In the genomic region with DNA sequence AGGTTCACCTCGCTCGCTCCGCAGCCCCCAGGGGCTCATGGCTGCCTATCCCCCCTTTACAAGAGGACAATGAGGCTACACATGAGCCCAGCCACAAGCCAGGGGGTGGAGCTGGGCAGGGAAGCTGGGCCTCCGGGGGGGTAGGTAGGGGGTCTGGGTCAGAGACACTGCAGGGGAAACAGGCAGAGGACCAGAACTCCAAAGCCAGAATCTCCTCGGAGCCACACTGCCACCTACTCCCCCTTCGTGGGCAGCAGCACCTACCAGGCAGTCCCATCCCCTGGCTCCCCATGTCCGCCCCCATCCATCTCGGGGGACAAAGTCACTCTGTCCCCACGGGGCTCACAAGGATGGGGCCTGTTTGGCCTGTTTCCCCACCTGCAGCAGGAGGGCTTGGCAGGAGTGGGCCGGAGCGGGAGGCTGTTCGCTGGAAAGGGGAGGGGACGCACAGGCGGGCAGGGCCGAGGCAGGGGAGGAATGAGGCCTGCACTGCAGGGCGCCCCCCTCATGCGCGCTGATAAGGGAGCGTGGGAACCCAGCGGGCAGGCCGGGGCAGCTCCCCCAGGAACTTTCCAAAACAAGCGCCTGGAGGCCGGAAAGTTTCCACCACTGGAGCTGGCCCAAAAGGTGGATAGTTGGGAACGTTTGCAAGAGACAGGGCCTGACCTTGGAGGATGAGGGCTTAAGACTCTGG, we compare ENCODE assay signal across 9 cellular contexts. TPM values are rescaled to one million over a fixed set of nuclear protein-coding genes. Genes with fewer than 3 reads are reported as not detected.
DNase-seq lines count a peak whose midpoint lies in the region; ATAC-seq and TF ChIP-seq lines count a peak whose summit lies in the region.
"Had no signal": no experiment of that assay in that cellular context is flagged by ENCODE, and none has a peak within 500 bp of the region (broad histone marks: within the 10 kb centered on the region; RNA-seq: fewer than 3 reads in every experiment).

No MANE protein-coding gene starts in this region.

- H3K36me3 ChIP-seq in NT2/D1 (ENCODE audit: insufficient read depth, insufficient read length, low read length) (peaks cover 28% of the 10 kb centered on the region), endodermal cell (ENCODE audit: control insufficient read depth, insufficient read depth, low read length) (peaks cover 3% of the 10 kb centered on the region)

- ATAC-seq in activated T-helper 17 cell treated with anti-CD3 and anti-CD28 coated beads, Interleukin-2, amount 50 U/mL, for 72 hours (replicated peaks), result no peak
- ATAC-seq in HG02840 (IDR thresholded peaks at IDR 0.05; ENCODE audit: low FRiP score, unreplicated experiment), result no peak

- TF ChIP-seq CTCF in endodermal cell (conservative IDR thresholded peaks at IDR 0.05), result no peak
- TF ChIP-seq CTCF in nephron progenitor cell (IDR thresholded peaks at IDR 0.05), result no peak

- H3K27ac Mint-ChIP-seq in endodermal cell (peak overlapping the region; percentile 93), nephron progenitor cell (peak overlapping the region; percentile 94)
- H3K27ac Mint-ChIP-seq in activated T-helper 17 cell treated with anti-CD3 and anti-CD28 coated beads, Interleukin-2, amount 50 U/mL, for 72 hours, result no peak overlapping the region

- peak overlapping the region; percentile 92 for H3K27ac ChIP-seq in endodermal cell (ENCODE audit: low read depth, low read length)

- DNase-seq in AG08395 (ENCODE audit: low spot score) (peak; percentile 45), NT2/D1 (ENCODE audit: low read depth, low spot score) (no peak), endodermal cell (peak; percentile 92), nephron progenitor cell (peak; percentile 58), NCI-H146 (lab: John Stamatoyannopoulos, UW) (no peak), RPMI8226 (no peak)
- DNase-seq: activated effector memory CD4-positive, alpha-beta T cell treated with Interleukin-2 at 50 U/mL for 16 hours had no signal

- H3K27me3 ChIP-seq in NT2/D1 (ENCODE audit: insufficient read depth, insufficient read length) (no peaks in the 10 kb centered on the region), endodermal cell (ENCODE audit: control insufficient read depth, insufficient read depth, low read length, poor library complexity, severe bottlenecking) (no peaks in the 10 kb centered on the region)

- H3K4me3 ChIP-seq in NT2/D1 (ENCODE audit: insufficient read length, low read depth), result peak overlapping the region; percentile 41
- peak overlapping the region; percentile 53 for H3K4me3 ChIP-seq in endodermal cell (ENCODE audit: low read length)

- H3K4me1 Mint-ChIP-seq in endodermal cell (peaks cover 13% of the 10 kb centered on the region), nephron progenitor cell (peaks cover 63% of the 10 kb centered on the region)
- H3K4me1 Mint-ChIP-seq in activated T-helper 17 cell treated with anti-CD3 and anti-CD28 coated beads, Interleukin-2, amount 50 U/mL, for 72 hours, result peaks cover 8% of the 10 kb centered on the region

- H3K9ac ChIP-seq in NT2/D1 (ENCODE audit: insufficient read length, low read depth) (peak overlapping the region; percentile 94), endodermal cell (ENCODE audit: extremely low read depth, low read length, poor library complexity, severe bottlenecking) (peak overlapping the region; percentile 67)

- H3K4me3 Mint-ChIP-seq in endodermal cell (peak overlapping the region; percentile 63), nephron progenitor cell (peak overlapping the region; percentile 66)
- H3K4me3 Mint-ChIP-seq in activated T-helper 17 cell treated with anti-CD3 and anti-CD28 coated beads, Interleukin-2, amount 50 U/mL, for 72 hours, result no peak overlapping the region

- WGBS in endodermal cell (ENCODE audit: insufficient coverage in 1 of 2, insufficient read length in 1 of 2), 2 experiments, result 10 to 21% methylated on average over 12 to 24 of the region's 24 CpGs

- no peaks in the 10 kb centered on the region for H3K9me3 ChIP-seq in NT2/D1 (ENCODE audit: insufficient read depth, low read length)
- H3K9me3 ChIP-seq in endodermal cell (ENCODE audit: control insufficient read depth, low read length), result no peaks in the 10 kb centered on the region

- H3K36me3 Mint-ChIP-seq in endodermal cell (ENCODE audit: low read depth) (peaks cover 14% of the 10 kb centered on the region), nephron progenitor cell (ENCODE audit: low read depth) (peaks cover 17% of the 10 kb centered on the region)
- H3K36me3 Mint-ChIP-seq in activated T-helper 17 cell treated with anti-CD3 and anti-CD28 coated beads, Interleukin-2, amount 50 U/mL, for 72 hours (ENCODE audit: low read depth), result peaks cover 26% of the 10 kb centered on the region

- peaks cover 3% of the 10 kb centered on the region for H3K9me3 Mint-ChIP-seq in endodermal cell
- no peaks in the 10 kb centered on the region for H3K9me3 Mint-ChIP-seq in nephron progenitor cell
- peaks cover 5% of the 10 kb centered on the region for H3K9me3 Mint-ChIP-seq in activated T-helper 17 cell treated with anti-CD3 and anti-CD28 coated beads, Interleukin-2, amount 50 U/mL, for 72 hours

- H3K4me1 ChIP-seq in NT2/D1 (ENCODE audit: insufficient read depth, insufficient read length), result peaks cover 42% of the 10 kb centered on the region
- H3K4me1 ChIP-seq in endodermal cell (ENCODE audit: control insufficient read depth, insufficient read depth, low read length), result peaks cover 15% of the 10 kb centered on the region

- H3K27me3 Mint-ChIP-seq in endodermal cell (ENCODE audit: insufficient read depth) (peaks cover 3% of the 10 kb centered on the region), nephron progenitor cell (ENCODE audit: low read depth, poor library complexity) (peaks cover 8% of the 10 kb centered on the region)
- H3K27me3 Mint-ChIP-seq in activated T-helper 17 cell treated with anti-CD3 and anti-CD28 coated beads, Interleukin-2, amount 50 U/mL, for 72 hours, result no peaks in the 10 kb centered on the region

RNA-seq across cellular contexts. Expression of gene ISYNA1, which starts 0.5 kb away (rescaled TPM):
- total RNA-seq in endodermal cell, result 100 to 1,000 TPM; 156 to 212 TPM
- 502 TPM for polyA plus RNA-seq in endodermal cell (2013, experiment 1 of 2)
- polyA plus RNA-seq in endodermal cell (2013, experiment 2 of 2), result 458 TPM
- total RNA-seq in activated T-helper 17 cell treated with anti-CD3 and anti-CD28 coated beads, Interleukin-2, amount 50 U/mL, for 72 hours, result 10 to 100 TPM; 15.9 to 22.0 TPM

RNA-seq across cellular contexts. Expression of gene SSBP4, which starts 19.3 kb away (rescaled TPM):
- total RNA-seq in endodermal cell, result 10 to 100 TPM; 35.9 to 43.5 TPM
- polyA plus RNA-seq in endodermal cell (2013, experiment 1 of 2), result 154 TPM
- 157 TPM for polyA plus RNA-seq in endodermal cell (2013, experiment 2 of 2)
- total RNA-seq in activated T-helper 17 cell treated with anti-CD3 and anti-CD28 coated beads, Interleukin-2, amount 50 U/mL, for 72 hours, result 100 to 1,000 TPM in 1 of 2 donors, 10 to 100 TPM in 1; 73.8 to 169 TPM

RNA-seq across cellular contexts. Expression of gene LRRC25, which starts 41.1 kb away (rescaled TPM):
- not detected for total RNA-seq in endodermal cell
- 0.21 TPM for polyA plus RNA-seq in endodermal cell (2013, experiment 1 of 2)
- 0.21 TPM for polyA plus RNA-seq in endodermal cell (2013, experiment 2 of 2)
- not detected for total RNA-seq in activated T-helper 17 cell treated with anti-CD3 and anti-CD28 coated beads, Interleukin-2, amount 50 U/mL, for 72 hours

RNA-seq across cellular contexts. Expression of gene GDF15, which starts 52.5 kb away (rescaled TPM):
- total RNA-seq in endodermal cell, result 1 to 10 TPM in 1 of 2 donors, under 1 TPM in 1; 0.90 to 2.2 TPM
- 15.5 TPM for polyA plus RNA-seq in endodermal cell (2013, experiment 1 of 2)
- polyA plus RNA-seq in endodermal cell (2013, experiment 2 of 2), result 18.2 TPM
- total RNA-seq in activated T-helper 17 cell treated with anti-CD3 and anti-CD28 coated beads, Interleukin-2, amount 50 U/mL, for 72 hours, result under 1 TPM; 0.45 to 0.50 TPM

Comparison
In these comparisons a context has a peak if more than half of its experiments do, and no peak if none do; other contexts are left out.
1. DNase-seq: peak in AG08395 (single experiment), endodermal cell (single experiment) and nephron progenitor cell (single experiment); none in NT2/D1 (single experiment), NCI-H146 (single experiment) and RPMI8226 (single experiment).
2. RNA of gene ISYNA1, which starts 0.5 kb away (total RNA-seq): 156 to 212 TPM in endodermal cell; 15.9 to 22.0 TPM in activated T-helper 17 cell treated with anti-CD3 and anti-CD28 coated beads, Interleukin-2, amount 50 U/mL, for 72 hours; every median in the first group is over 4 times any median in the second.